Comparison of ENCODE assay signal across 8 cellular contexts in genomic region chr10:12443026-12443425, GRCh38.
"Had no signal": no experiment of that assay in that cellular context is flagged by ENCODE, and none has a peak within 500 bp of the region (broad histone marks: within the 10 kb centered on the region; RNA-seq: fewer than 3 reads in every experiment).

No MANE protein-coding gene starts in this region.

- H3K4me2 ChIP-seq: GM23338 had no signal

- H3K27ac Mint-ChIP-seq: GM23338, H9, HFFc6 had no signal

- H3K27ac ChIP-seq: HL-60 had no signal

- H3K4me3 Mint-ChIP-seq: GM23338, H9, HFFc6 had no signal

- H3K9me3 Mint-ChIP-seq: HFFc6 had no signal

- DNase-seq: H9, HCEC 1CT, HFFc6, KBM-7 had no signal

- H3K4me3 ChIP-seq: GM23338 had no signal

- H3K27me3 Mint-ChIP-seq: IgD-negative memory B cell had no signal

- H2AFZ ChIP-seq: GM23338 had no signal

- ATAC-seq: GM23338, HepG2 had no signal
